ENCODE assay signal across 22 cellular contexts in genomic region chr2:7281802-7282201, GRCh38.
"Had no signal": no experiment of that assay in that cellular context is flagged by ENCODE, and none has a peak within 500 bp of the region (broad histone marks: within the 10 kb centered on the region; RNA-seq: fewer than 3 reads in every experiment).

No MANE protein-coding gene starts in this region.

- H3K4me2 ChIP-seq: neural progenitor cell had no signal

- H3K36me3 ChIP-seq: ascending aorta, brain microvascular endothelial cell, left lung, neural progenitor cell, prostate gland, thyroid gland had no signal

- H3K27me3 ChIP-seq: ascending aorta, brain microvascular endothelial cell, foreskin keratinocyte, left lung, neural progenitor cell, thyroid gland had no signal

- ATAC-seq: activated CD4-positive, CD25-positive, alpha-beta regulatory T cell treated with anti-CD3 and anti-CD28 coated beads, Interleukin-2, amount 50 U/mL, for 24 hours; activated naive CD4-positive, alpha-beta T cell treated with anti-CD3 and anti-CD28 coated beads, Interleukin-2, amount 50 U/mL, for 72 hours; foreskin keratinocyte; left lung; naive thymus-derived CD8-positive, alpha-beta T cell had no signal

- H3K9me3 ChIP-seq: ascending aorta, left lung, prostate gland, thyroid gland had no signal

- H3K4me1 ChIP-seq: ascending aorta, foreskin keratinocyte, left lung, prostate gland, thyroid gland had no signal

- H3K27ac ChIP-seq: ascending aorta, brain microvascular endothelial cell, foreskin keratinocyte, left lung, neural progenitor cell, prostate gland, thyroid gland, VCaP had no signal

- DNase-seq: activated CD4-positive, alpha-beta memory T cell treated with anti-CD3 and anti-CD28 coated beads, Interleukin-2, amount 10 ng/mL, durations not matched to agents 7 days and 5 days; activated CD4-positive, alpha-beta T cell treated with anti-CD3 and anti-CD28 coated beads, Interleukin-2, amount 10 ng/mL, durations not matched to agents 24 days and 14 days; activated gamma-delta T cell treated with Interleukin-2 at 50 U/mL for 16 hours; activated T-cell treated with anti-CD3 and anti-CD28 coated beads for 4 hours; brain microvascular endothelial cell; central memory CD4-positive, alpha-beta T cell; dermis blood vessel endothelial cell; effector CD8-positive, alpha-beta T cell; erythroblast; foreskin keratinocyte; left lung; naive thymus-derived CD8-positive, alpha-beta T cell; stimulated activated CD4-positive, alpha-beta T cell treated with anti-CD3 and anti-CD28 coated beads, Interleukin-4, amount 100 ng/mL, for 24 hours; substantia nigra had no signal

- H3K4me3 ChIP-seq: ascending aorta, left lung, lung, neural progenitor cell, prostate gland, thyroid gland had no signal

- H3K9ac ChIP-seq: neural progenitor cell had no signal
